ENCODE assay signal across 14 cellular contexts in the genomic region with DNA sequence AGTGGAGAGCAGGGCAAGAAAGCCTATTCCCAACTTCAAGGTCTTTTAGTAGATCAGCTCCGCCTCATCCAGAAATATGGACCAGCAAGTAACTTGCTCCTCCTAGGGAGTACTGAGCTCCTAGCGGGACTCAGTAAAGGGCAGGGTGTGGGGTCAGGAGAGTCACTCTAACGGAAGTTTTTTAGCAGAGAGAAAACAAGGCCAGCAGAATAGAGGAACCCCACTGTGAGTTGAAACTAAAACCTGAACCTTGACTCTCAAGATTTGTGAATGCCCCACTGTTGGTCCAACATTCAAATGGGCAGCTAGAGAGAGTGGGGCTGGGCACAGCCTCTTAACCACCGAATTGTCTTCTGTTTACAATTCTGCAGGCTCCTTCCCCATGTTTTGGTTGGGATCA.
DNase-seq lines count a peak whose midpoint lies in the region; ATAC-seq and TF ChIP-seq lines count a peak whose summit lies in the region.
"Had no signal": no experiment of that assay in that cellular context is flagged by ENCODE, and none has a peak within 500 bp of the region (broad histone marks: within the 10 kb centered on the region; RNA-seq: fewer than 3 reads in every experiment).

No MANE protein-coding gene starts in this region.

- no peaks in the 10 kb centered on the region for H3K4me1 ChIP-seq in smooth muscle cell (ENCODE audit: low read depth)
- H3K4me1 ChIP-seq: A549, psoas muscle had no signal

- no peaks in the 10 kb centered on the region for H3K27me3 ChIP-seq in smooth muscle cell (ENCODE audit: low read depth)

- no peak for DNase-seq in activated naive CD4-positive, alpha-beta T cell (lab: John Stamatoyannopoulos, UW)
- peak; percentile 4 for DNase-seq in stimulated activated naive B cell treated with anti-CD40 and anti-IgM and Interleukin-4, amounts not matched to agents 10 μg/mL and 1 μg/mL and 100 μg/mL, for 72 hours
- no peak for DNase-seq in COR-L47 (lab: John Stamatoyannopoulos, UW)
- DNase-seq in smooth muscle cell (lab: John Stamatoyannopoulos, UW; ENCODE audit: unreplicated experiment): no peak
- DNase-seq: activated CD8-positive, alpha-beta memory T cell treated with anti-CD3 and anti-CD28 coated beads, Interleukin-2, amount 50 U/mL, for 4 hours; HCEC 1CT; left colon; NCI-H69; psoas muscle had no signal

- H3K27ac ChIP-seq in smooth muscle cell (ENCODE audit: low read depth): no peak overlapping the region
- H3K27ac ChIP-seq: A549, psoas muscle had no signal

- H4K20me1 ChIP-seq in smooth muscle cell (ENCODE audit: low read depth): peaks cover 21% of the 10 kb centered on the region

- H3K36me3 ChIP-seq in smooth muscle cell (ENCODE audit: low read depth): no peaks in the 10 kb centered on the region

- H3K36me3 Mint-ChIP-seq in activated naive CD4-positive, alpha-beta T cell treated with anti-CD3 and anti-CD28 coated beads, Interleukin-2, amount 50 U/mL, for 24 hours: peaks cover 9% of the 10 kb centered on the region
- peaks cover 11 to 23% of the 10 kb centered on the region in 2 donors for H3K36me3 Mint-ChIP-seq in stimulated activated naive B cell treated with anti-CD40 and anti-IgM and Interleukin-4, amounts not matched to agents 10 μg/mL and 1 μg/mL and 100 μg/mL, for 72 hours

- no peak overlapping the region for H3K4me3 ChIP-seq in smooth muscle cell
- H3K4me3 ChIP-seq: A549, psoas muscle had no signal

- no peak overlapping the region for H2AFZ ChIP-seq in smooth muscle cell (ENCODE audit: low read depth)

- ATAC-seq in HG02623 (IDR thresholded peaks at IDR 0.05; ENCODE audit: unreplicated experiment): peak; percentile 25
- ATAC-seq in HG03565 (IDR thresholded peaks at IDR 0.05; ENCODE audit: unreplicated experiment): peak; percentile 23
- ATAC-seq in stimulated activated naive B cell treated with anti-CD40 and anti-IgM and Interleukin-4, amounts not matched to agents 10 μg/mL and 1 μg/mL and 100 μg/mL, for 72 hours (replicated peaks): peak; percentile 65 to 66
- ATAC-seq in HG03469 (IDR thresholded peaks at IDR 0.05; ENCODE audit: unreplicated experiment): no peak
- ATAC-seq: A549, left colon, psoas muscle had no signal

- H3K9ac ChIP-seq in smooth muscle cell (ENCODE audit: low read depth): no peak overlapping the region

- H3K27me3 Mint-ChIP-seq in activated naive CD4-positive, alpha-beta T cell treated with anti-CD3 and anti-CD28 coated beads, Interleukin-2, amount 50 U/mL, for 24 hours: no peaks in the 10 kb centered on the region
- no peaks in the 10 kb centered on the region for H3K27me3 Mint-ChIP-seq in stimulated activated naive B cell treated with anti-CD40 and anti-IgM and Interleukin-4, amounts not matched to agents 10 μg/mL and 1 μg/mL and 100 μg/mL, for 72 hours

- no peak overlapping the region for H3K4me3 Mint-ChIP-seq in activated naive CD4-positive, alpha-beta T cell treated with anti-CD3 and anti-CD28 coated beads, Interleukin-2, amount 50 U/mL, for 24 hours
- H3K4me3 Mint-ChIP-seq in stimulated activated naive B cell treated with anti-CD40 and anti-IgM and Interleukin-4, amounts not matched to agents 10 μg/mL and 1 μg/mL and 100 μg/mL, for 72 hours: peak overlapping the region; percentile 81 to 85

- H3F3A ChIP-seq in smooth muscle cell (ENCODE audit: low read depth): peaks cover 2% of the 10 kb centered on the region

- H3K27ac Mint-ChIP-seq in activated naive CD4-positive, alpha-beta T cell treated with anti-CD3 and anti-CD28 coated beads, Interleukin-2, amount 50 U/mL, for 24 hours: peak overlapping the region; percentile 74
- H3K27ac Mint-ChIP-seq in stimulated activated naive B cell treated with anti-CD40 and anti-IgM and Interleukin-4, amounts not matched to agents 10 μg/mL and 1 μg/mL and 100 μg/mL, for 72 hours: peak overlapping the region; percentile 99

- TF ChIP-seq CTCF in smooth muscle cell (IDR thresholded peaks at IDR 0.05; ENCODE audit: borderline replicate concordance, insufficient read depth, poor library complexity, severe bottlenecking): no peak

- no peak overlapping the region for H3K4me2 ChIP-seq in smooth muscle cell
- H3K4me2 ChIP-seq: A549 had no signal

- no peaks in the 10 kb centered on the region for H3K79me2 ChIP-seq in smooth muscle cell (ENCODE audit: low read depth)

- H3K9me3 ChIP-seq in smooth muscle cell (replicated peaks; ENCODE audit: low read depth): no peaks in the 10 kb centered on the region
- H3K9me3 ChIP-seq: A549, psoas muscle had no signal

- peaks cover 43% of the 10 kb centered on the region for H3K4me1 Mint-ChIP-seq in activated naive CD4-positive, alpha-beta T cell treated with anti-CD3 and anti-CD28 coated beads, Interleukin-2, amount 50 U/mL, for 24 hours
- H3K4me1 Mint-ChIP-seq in stimulated activated naive B cell treated with anti-CD40 and anti-IgM and Interleukin-4, amounts not matched to agents 10 μg/mL and 1 μg/mL and 100 μg/mL, for 72 hours: peaks cover 24 to 31% of the 10 kb centered on the region in 2 donors

- WGBS in smooth muscle cell (ENCODE audit: low lambda C conversion rate): 84% methylated on average over 4 of the region's 4 CpGs

- no peaks in the 10 kb centered on the region for H3K9me3 Mint-ChIP-seq in activated naive CD4-positive, alpha-beta T cell treated with anti-CD3 and anti-CD28 coated beads, Interleukin-2, amount 50 U/mL, for 24 hours
- H3K9me3 Mint-ChIP-seq in stimulated activated naive B cell treated with anti-CD40 and anti-IgM and Interleukin-4, amounts not matched to agents 10 μg/mL and 1 μg/mL and 100 μg/mL, for 72 hours: no peaks in the 10 kb centered on the region
